Comparison of ENCODE assay signal across 10 cellular contexts in the genomic region with DNA sequence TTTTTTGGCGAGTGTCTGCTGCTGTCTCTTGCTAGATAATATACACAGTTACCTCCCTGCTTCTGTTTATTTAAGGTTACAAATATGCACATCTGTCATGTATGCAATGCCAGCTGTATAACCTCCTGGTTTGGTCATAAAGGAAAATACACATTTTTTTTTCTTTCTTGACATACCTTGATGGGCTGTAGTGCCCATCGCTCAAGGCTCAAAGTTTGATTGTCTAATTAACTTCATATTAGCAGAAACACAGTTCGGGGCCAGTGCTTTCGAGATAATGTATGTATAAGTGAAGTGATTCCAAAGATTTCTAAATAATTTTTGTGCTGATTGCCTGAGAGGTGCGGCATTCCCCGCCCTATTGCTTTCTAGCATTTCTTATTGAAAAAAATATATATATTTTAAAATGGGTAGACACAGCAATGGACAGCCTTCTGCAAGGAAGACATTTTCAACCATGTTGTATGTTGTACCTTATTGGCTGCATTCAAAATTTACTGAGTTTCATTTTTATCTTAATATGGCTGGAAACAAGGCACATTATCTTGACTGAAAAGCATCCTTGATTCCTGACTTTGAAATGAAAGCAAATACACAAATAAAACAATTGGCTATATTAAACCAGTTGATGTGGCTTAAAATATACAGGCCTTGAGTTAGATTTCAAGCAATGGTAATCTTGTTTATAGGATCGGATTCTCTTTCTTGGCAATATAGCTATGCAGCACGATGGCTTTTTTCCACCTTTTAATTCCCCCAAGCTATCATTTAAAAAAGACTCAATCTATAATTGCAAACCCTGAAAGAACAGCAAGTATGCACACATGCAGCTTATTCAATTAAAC.
A peak's percentile ranks its signal among the peaks of the same experiment; 100 is the strongest.
DNase-seq lines count a peak whose midpoint lies in the region; ATAC-seq, FAIRE-seq and TF ChIP-seq lines count a peak whose summit lies in the region.
"Had no signal": no experiment of that assay in that cellular context is flagged by ENCODE, and none has a peak within 500 bp of the region (broad histone marks: within the 10 kb centered on the region; RNA-seq: fewer than 3 reads in every experiment).

No MANE protein-coding gene starts in this region.

- peaks cover 41% of the 10 kb centered on the region for H3F3A ChIP-seq in MM.1S (ENCODE audit: insufficient read depth, low read length)

- 40% methylated on average over 8 of the region's 8 CpGs for WGBS in GM12878 (ENCODE audit: insufficient coverage, insufficient replicate concordance, low lambda C conversion rate, missing lambda C conversion rate)

- H3K4me1 ChIP-seq in MM.1S (ENCODE audit: low read length) = peaks cover 16% of the 10 kb centered on the region
- no peaks in the 10 kb centered on the region; the same call in 1 of the 2 replicates for H3K4me1 ChIP-seq in GM12878 (ENCODE audit: control insufficient read depth, insufficient read depth, low read length)
- H3K4me1 ChIP-seq in neuron (ENCODE audit: insufficient read depth, low read length) = peaks cover 35% of the 10 kb centered on the region

- H4K20me1 ChIP-seq in MM.1S (ENCODE audit: insufficient read depth, low read length) (no peaks in the 10 kb centered on the region), GM12878 (ENCODE audit: control insufficient read depth, insufficient read depth) (no peaks in the 10 kb centered on the region)

- H2AFZ ChIP-seq in MM.1S (ENCODE audit: low read length) = peak overlapping the region; percentile 42; the same call in 1 of the 2 replicates
- no peak overlapping the region for H2AFZ ChIP-seq in GM12878 (ENCODE audit: control insufficient read depth, low read depth, low read length)
- no peak overlapping the region for H2AFZ ChIP-seq in neuron (ENCODE audit: low read depth, low read length)

- CTCF ChIA-PET in GM12878 (lab: Yijun Ruan, JAX) = interaction anchor here (0.8 to 1.4 kb wide), 2 partner anchors 14 to 895 kb away, joined by 4 read pairs; no protein-coding TSS in a partner anchor

- H3K9me3 ChIP-seq in MM.1S (replicated peaks; ENCODE audit: insufficient read depth, low read length) (no peaks in the 10 kb centered on the region), GM12878 (replicated peaks; ENCODE audit: control insufficient read depth, insufficient read depth, low read length) (no peaks in the 10 kb centered on the region; the same call in 2 of the 3 replicates), neuron (ENCODE audit: low read length) (no peaks in the 10 kb centered on the region)

- peak overlapping the region; percentile 68 for H3K4me2 ChIP-seq in MM.1S (ENCODE audit: low read depth, low read length)
- H3K4me2 ChIP-seq in GM12878 (ENCODE audit: control insufficient read depth, insufficient read depth) = no peak overlapping the region

- intact Hi-C loops in GM12878 (cut with micrococcal nuclease; ENCODE audit: unreplicated experiment) = loop anchor here (5.0 to 10.0 kb wide), 2 partner anchors 172 to 410 kb away; a partner anchor contains a TSS

- no peak for FAIRE-seq in GM12878 (lab: Jason Lieb, UNC)
- FAIRE-seq: A204.1 had no signal

- H3K9ac ChIP-seq in MM.1S (ENCODE audit: low read length) (peak overlapping the region; percentile 99), GM12878 (ENCODE audit: control insufficient read depth, insufficient read depth, low read length) (no peak overlapping the region)

- no peaks in the 10 kb centered on the region for H3K9me2 ChIP-seq in MM.1S (replicated peaks; ENCODE audit: insufficient read depth, low read length)

- in situ Hi-C loops in GM12878 (cut with MboI) = loop anchor here (10.0 kb wide), 1 partner anchor 412 kb away; a partner anchor contains a TSS

- SMC1A ChIA-PET in GM12878 (lab: Charles Lee; ENCODE audit: uncharacterized antibody, unreplicated experiment) = no interaction called here

- DNase-seq in NCI-H2171 treated with DMSO at 0.1 percent for 48 hours (lab: John Stamatoyannopoulos, UW) (peak; percentile 31), NCI-H2171 (lab: John Stamatoyannopoulos, UW) (no peak), MM.1S (no peak), GM12878 (ENCODE audit: low read depth, low spot score) (no peak), NCI-H774 (lab: John Stamatoyannopoulos, UW) (no peak), SIG-M5 (lab: John Stamatoyannopoulos, UW) (no peak), NCI-H128 (lab: John Stamatoyannopoulos, UW; ENCODE audit: unreplicated experiment) (no peak)
- DNase-seq: stimulated activated naive CD4-positive, alpha-beta T cell treated with Interleukin-2 at 50 U/mL for 16 hours had no signal

- H3K4me3 ChIP-seq in MM.1S (ENCODE audit: low read length) (peak overlapping the region; percentile 79), GM12878 (0 out of 2 replicates have a peak overlapping the region, but pooled peaks have one; percentile 22), neuron (ENCODE audit: low read length) (peak overlapping the region; percentile 90)

- RAD21 ChIA-PET in GM12878 (lab: Charles Lee; ENCODE audit: unreplicated experiment) = interaction anchor here (1.2 to 1.3 kb wide), 2 partner anchors 10 to 17 kb away, joined by 3 to 5 read pairs; no protein-coding TSS in a partner anchor

- BruUV-seq in GM12878 (replicated peaks; lab: Mats Ljungman, UMichigan) = no TSS peak

- peak overlapping the region; percentile 98 for H3K27ac ChIP-seq in MM.1S (ENCODE audit: low read length)
- H3K27ac ChIP-seq in GM12878 (ENCODE audit: control insufficient read depth, insufficient read depth) = no peak overlapping the region

- H3K36me3 ChIP-seq in MM.1S (replicated peaks; ENCODE audit: insufficient read depth, low read length) = no peaks in the 10 kb centered on the region
- H3K36me3 ChIP-seq in GM12878 (ENCODE audit: control insufficient read depth in 2 of 2, insufficient read depth in 2 of 2, low read length in 1 of 2) = no peaks in the 10 kb centered on the region
- H3K36me3 ChIP-seq in neuron (ENCODE audit: insufficient read depth, low read length) = no peaks in the 10 kb centered on the region

- no peaks in the 10 kb centered on the region for H3K27me3 ChIP-seq in MM.1S (replicated peaks; ENCODE audit: insufficient read depth, low read length)
- H3K27me3 ChIP-seq in GM12878 (replicated peaks in 1 of 2; ENCODE audit: control insufficient read depth in 2 of 2, insufficient read depth in 2 of 2, low read length in 1 of 2) = peaks cover 6 to 15% of the 10 kb centered on the region in 2 experiments
- peaks cover 4% of the 10 kb centered on the region for H3K27me3 ChIP-seq in neuron (ENCODE audit: insufficient read depth, low read length)

- TF ChIP-seq POLR2A in GM12878 (IDR thresholded peaks at IDR 0.05; ENCODE audit: low read depth, low read length) = no peak

- TF ChIP-seq CTCF in MM.1S (IDR thresholded peaks at IDR 0.05; ENCODE audit: low read length) = no peak
- no peak for TF ChIP-seq CTCF in GM12878 (IDR thresholded peaks at IDR 0.05 in 2 of 3, conservative IDR thresholded peaks at IDR 0.05 in 1 of 3; ENCODE audit: control insufficient read depth in 2 of 3, extremely low read depth in 1 of 3, insufficient read depth in 1 of 3, low read depth in 3 of 3, low read length in 3 of 3)

- TF ChIP-seq RAD21 in GM12878 (IDR thresholded peaks at IDR 0.05; ENCODE audit: insufficient read depth, low read depth, low read length) = no peak

- H3K79me2 ChIP-seq in MM.1S (ENCODE audit: low read length) (peaks cover 19% of the 10 kb centered on the region), GM12878 (ENCODE audit: control insufficient read depth, insufficient read depth, low read length) (no peaks in the 10 kb centered on the region)

- TF ChIP-seq EP300 in GM12878 (IDR thresholded peaks at IDR 0.05; ENCODE audit: borderline replicate concordance in 1 of 2, control insufficient read depth in 1 of 2, low read depth in 2 of 2, low read length in 2 of 2) = no peak

- ATAC-seq in GM12878 = no peak

- POLR2A ChIA-PET in GM12878 (lab: Charles Lee) = no interaction called here

TF ChIP-seq in GM12878, 131 proteins besides CTCF, POLR2A, EP300 and RAD21:
- TF ChIP-seq ZNF207 (IDR thresholded peaks at IDR 0.05; ENCODE audit: borderline replicate concordance) = no peak
- no peak for TF ChIP-seq ZNF384 (IDR thresholded peaks at IDR 0.05; ENCODE audit: borderline replicate concordance, low read depth, low read length)
- TF ChIP-seq HDAC2 (IDR thresholded peaks at IDR 0.05) = no peak
- TF ChIP-seq HCFC1 (IDR thresholded peaks at IDR 0.05; ENCODE audit: low read length) = no peak
- TF ChIP-seq TARDBP (IDR thresholded peaks at IDR 0.05; ENCODE audit: borderline replicate concordance) = no peak
- TF ChIP-seq SUZ12 (IDR thresholded peaks at IDR 0.05; ENCODE audit: unreplicated experiment) = no peak
- TF ChIP-seq ASH2L (IDR thresholded peaks at IDR 0.05; ENCODE audit: borderline replicate concordance, low read depth) = no peak

Comparison
In these comparisons a context has a peak if more than half of its experiments do, and no peak if none do; other contexts are left out.
1. H3K4me3 ChIP-seq: peak in every context shown above with its lines; median percentile 90 in neuron; 79 in MM.1S; 22 in GM12878.